Comparison of ENCODE assay signal across 13 cellular contexts in genomic region chr15:25971053-25971452, GRCh38.
"Had no signal": no experiment of that assay in that cellular context is flagged by ENCODE, and none has a peak within 500 bp of the region (broad histone marks: within the 10 kb centered on the region; RNA-seq: fewer than 3 reads in every experiment).

No MANE protein-coding gene starts in this region.

- H3K27me3 ChIP-seq: neutrophil, right atrium auricular region, upper lobe of left lung had no signal

- H3K4me3 ChIP-seq: right atrium auricular region, upper lobe of left lung had no signal

- H3K9me3 ChIP-seq: neutrophil, right atrium auricular region, upper lobe of left lung had no signal

- H3K27ac ChIP-seq: neutrophil, right atrium auricular region, upper lobe of left lung had no signal

- DNase-seq: activated CD4-positive, alpha-beta T cell treated with anti-CD3 and anti-CD28 coated beads, Interleukin-2, amount 50 U/mL, for 4 hours; activated naive CD4-positive, alpha-beta T cell treated with anti-CD3 and anti-CD28 coated beads, Interleukin-2, amount 50 U/mL, for 16 hours; activated T-cell treated with anti-CD3 and anti-CD28 coated beads, Interleukin-2, amount 50 U/mL, for 1 hour; cerebellar nuclear complex; effector memory CD8-positive, alpha-beta T cell; hypothalamus; kidney glomerular epithelial cell; mesendoderm; upper lobe of left lung had no signal

- ATAC-seq: activated CD4-positive, CD25-positive, alpha-beta regulatory T cell treated with anti-CD3 and anti-CD28 coated beads, Interleukin-2, amount 50 U/mL, for 24 hours; effector memory CD8-positive, alpha-beta T cell; stimulated activated effector memory CD8-positive, alpha-beta T cell treated with anti-CD3 and anti-CD28 coated beads, Interleukin-12 subunit alpha, Interleukin-12 subunit beta, amount 100 ng/mL, for 72 hours had no signal

- H3K36me3 ChIP-seq: neutrophil, right atrium auricular region, upper lobe of left lung had no signal

- H3K4me1 ChIP-seq: right atrium auricular region, upper lobe of left lung had no signal
